8 cellular contexts compared by ENCODE assay signal in the genomic region with DNA sequence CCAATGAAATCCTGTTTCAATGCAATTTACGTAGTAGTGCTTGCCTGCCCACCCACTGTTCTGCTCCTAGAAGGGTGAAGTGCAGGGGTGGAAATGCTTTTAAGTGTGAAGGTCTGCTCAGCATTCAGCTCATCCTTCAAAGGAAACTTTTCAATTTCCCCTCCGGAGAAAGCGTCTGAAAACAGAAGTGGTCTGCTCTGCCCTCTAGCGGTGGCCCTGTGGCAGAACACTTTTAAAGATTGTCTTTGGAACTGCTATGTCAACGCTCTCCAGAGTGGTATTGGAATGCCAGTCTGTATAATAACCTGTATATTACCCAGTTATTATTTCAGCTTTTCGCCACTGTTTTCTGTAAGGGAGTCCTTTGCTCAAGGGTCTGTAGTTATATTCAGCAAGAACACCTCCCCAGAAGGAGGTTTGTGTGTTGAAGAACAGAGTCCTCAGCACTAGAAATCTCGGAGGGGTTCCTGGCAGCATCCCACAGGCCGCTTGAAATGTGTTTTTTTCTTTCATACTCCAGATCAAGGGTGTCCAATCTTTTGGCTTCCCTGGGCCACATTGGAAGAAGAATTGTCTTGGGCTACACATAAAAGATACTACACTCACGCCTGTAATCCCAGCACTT.
DNase-seq lines count a peak whose midpoint lies in the region; ATAC-seq, FAIRE-seq and TF ChIP-seq lines count a peak whose summit lies in the region.

No MANE protein-coding gene starts in this region.

- DNase-seq in A673 (ENCODE audit: low spot score) (peak; percentile 59), GM12891 (ENCODE audit: insufficient read length, low spot score) (peak; percentile 30), HK-2 (ENCODE audit: unreplicated experiment) (peak; percentile 35), RPMI8226 (peak; percentile 50), glutamatergic neuron (peak; percentile 79), psoas muscle (peak in 1 of 2 donors; percentile 24)
- peak; percentile 70 for DNase-seq in activated naive CD4-positive, alpha-beta T cell treated with anti-CD3 and anti-CD28 coated beads for 36 hours

- FAIRE-seq in GM12891 (lab: Jason Lieb, UNC) = peak; percentile 13

- 28 to 30% (median 29%) methylated on average over 9 of the region's 9 CpGs for WGBS in psoas muscle, 3 donors

- no peaks in the 10 kb centered on the region for H3K9me3 Mint-ChIP-seq in activated naive CD4-positive, alpha-beta T cell treated with anti-CD3 and anti-CD28 coated beads for 36 hours
- no peaks in the 10 kb centered on the region for H3K9me3 Mint-ChIP-seq in glutamatergic neuron (ENCODE audit: unreplicated experiment)

- H3K4me3 ChIP-seq in A673 (ENCODE audit: low read depth, low read length, poor library complexity, severe bottlenecking) = no peak overlapping the region
- H3K4me3 ChIP-seq in psoas muscle = no peak overlapping the region

- H3K27ac Mint-ChIP-seq in activated naive CD4-positive, alpha-beta T cell treated with anti-CD3 and anti-CD28 coated beads for 36 hours = no peak overlapping the region
- H3K27ac Mint-ChIP-seq in glutamatergic neuron (ENCODE audit: unreplicated experiment) = no peak overlapping the region

- H3K27me3 ChIP-seq in A673 (replicated peaks; ENCODE audit: insufficient read depth, low read depth, low read length, poor library complexity) = no peaks in the 10 kb centered on the region
- no peaks in the 10 kb centered on the region for H3K27me3 ChIP-seq in psoas muscle (ENCODE audit: insufficient read depth in 3 of 3, low read length in 2 of 3)

- CTCF ChIA-PET in A673 (lab: Charles Lee) = interaction anchor here (0.6 to 2.4 kb wide), 13 partner anchors 9 to 1332 kb away, joined by 3 to 25 read pairs (median 4); no protein-coding TSS in a partner anchor
- CTCF ChIA-PET in activated naive CD4-positive, alpha-beta T cell treated with anti-CD3 and anti-CD28 coated beads for 36 hours (lab: Charles Lee) = interaction anchor here (0.6 to 7.6 kb wide), 39 partner anchors 8 to 560 kb away, joined by 3 to 89 read pairs (median 5); no protein-coding TSS in a partner anchor

- H3K4me1 ChIP-seq in A673 (ENCODE audit: insufficient read depth, low read length, poor library complexity, severe bottlenecking) = no peaks in the 10 kb centered on the region
- no peaks in the 10 kb centered on the region for H3K4me1 ChIP-seq in psoas muscle

- H3K36me3 Mint-ChIP-seq in activated naive CD4-positive, alpha-beta T cell treated with anti-CD3 and anti-CD28 coated beads for 36 hours (ENCODE audit: low read depth) = no peaks in the 10 kb centered on the region
- H3K36me3 Mint-ChIP-seq in glutamatergic neuron (ENCODE audit: unreplicated experiment) = no peaks in the 10 kb centered on the region

- peaks cover 5% of the 10 kb centered on the region for H3K4me1 Mint-ChIP-seq in activated naive CD4-positive, alpha-beta T cell treated with anti-CD3 and anti-CD28 coated beads for 36 hours (ENCODE audit: low read depth)
- peaks cover 3% of the 10 kb centered on the region for H3K4me1 Mint-ChIP-seq in glutamatergic neuron (ENCODE audit: low read depth, unreplicated experiment)

- POLR2A ChIA-PET in A673 (lab: Charles Lee; ENCODE audit: low non-redundant PET) = no interaction called here

- H3K36me3 ChIP-seq in A673 (ENCODE audit: insufficient read depth, low read length, poor library complexity, severe bottlenecking) = no peaks in the 10 kb centered on the region
- H3K36me3 ChIP-seq in psoas muscle (ENCODE audit: insufficient read depth in 1 of 2, low read depth in 1 of 2) = no peaks in the 10 kb centered on the region

- H3K27me3 Mint-ChIP-seq in activated naive CD4-positive, alpha-beta T cell treated with anti-CD3 and anti-CD28 coated beads for 36 hours (ENCODE audit: low read depth) = peaks cover 11% of the 10 kb centered on the region
- no peaks in the 10 kb centered on the region for H3K27me3 Mint-ChIP-seq in glutamatergic neuron (ENCODE audit: unreplicated experiment)

- no peak for TF ChIP-seq POLR2A in GM12891 (IDR thresholded peaks at IDR 0.05; ENCODE audit: low read depth, low read length)

- H3K27ac ChIP-seq in A673 (ENCODE audit: low read depth, low read length, poor library complexity, severe bottlenecking) (no peak overlapping the region), psoas muscle (no peak overlapping the region)

- H3K9me3 ChIP-seq in A673 (ENCODE audit: low read depth, low read length, poor library complexity, severe bottlenecking) (no peaks in the 10 kb centered on the region), psoas muscle (no peaks in the 10 kb centered on the region)

- TF ChIP-seq CTCF in A673 (conservative IDR thresholded peaks at IDR 0.05; ENCODE audit: low read depth, low read length) (peak; percentile 94), glutamatergic neuron (IDR thresholded peaks at IDR 0.05; ENCODE audit: partially characterized antibody, unreplicated experiment) (peak; percentile 98), psoas muscle (IDR thresholded peaks at IDR 0.05) (peak; percentile 93)

- ATAC-seq in psoas muscle (peak; percentile 72 to 82 (median 77)), GM18511 (IDR thresholded peaks at IDR 0.05; ENCODE audit: unreplicated experiment) (no peak)

- intact Hi-C loops in A673 (cut with micrococcal nuclease; ENCODE audit: unreplicated experiment) = loop anchor here (5.0 kb wide), 2 partner anchors 229 to 556 kb away; no protein-coding TSS in a partner anchor
- intact Hi-C loops in activated naive CD4-positive, alpha-beta T cell treated with anti-CD3 and anti-CD28 coated beads for 36 hours (cut with micrococcal nuclease) = loop anchor here (1.0 to 5.0 kb wide), 6 partner anchors 9 to 624 kb away; a partner anchor contains a TSS
- intact Hi-C loops in psoas muscle (cut with DNase I) = loop anchor here (5.0 to 10.0 kb wide), 5 partner anchors 76 to 556 kb away; a partner anchor contains a TSS

- BruUV-seq in A673 (replicated peaks; lab: Mats Ljungman, UMichigan) = no TSS peak

- no peak overlapping the region for H3K4me3 Mint-ChIP-seq in activated naive CD4-positive, alpha-beta T cell treated with anti-CD3 and anti-CD28 coated beads for 36 hours
- H3K4me3 Mint-ChIP-seq in glutamatergic neuron (ENCODE audit: unreplicated experiment) = no peak overlapping the region

TF ChIP-seq in GM12891, 5 proteins besides CTCF, POLR2A, EP300 and RAD21:
- TF ChIP-seq PAX5 (IDR thresholded peaks at IDR 0.05; ENCODE audit: insufficient read depth, low read length, severe bottlenecking) (no peak), SPI1 (IDR thresholded peaks at IDR 0.05; ENCODE audit: low read depth, low read length) (peak; percentile 41; the same call in 1 of the 2 replicates)
TF ChIP-seq in GM12891: peak in this region for 1.
